ENCODE assay signal across 19 cellular contexts in genomic region chr7:86708334-86708733, GRCh38.
DNase-seq lines count a peak whose midpoint lies in the region; ATAC-seq, FAIRE-seq and TF ChIP-seq lines count a peak whose summit lies in the region.
"Had no signal": no experiment of that assay in that cellular context is flagged by ENCODE, and none has a peak within 500 bp of the region (broad histone marks: within the 10 kb centered on the region; RNA-seq: fewer than 3 reads in every experiment).

No MANE protein-coding gene starts in this region.

- H3K27ac ChIP-seq in testis: no peak overlapping the region
- H3K27ac ChIP-seq: adrenal gland, pancreas had no signal

- TF ChIP-seq POLR2A in testis (IDR thresholded peaks at IDR 0.05): no peak

- no peak for FAIRE-seq in GM19239 (lab: Jason Lieb, UNC)
- FAIRE-seq: endothelial cell of umbilical vein, GM12892, pancreas had no signal

- DNase-seq in D341Med (ENCODE audit: low spot score) (peak; percentile 26), NCI-H1092 (lab: John Stamatoyannopoulos, UW) (peak; percentile 17), inferior parietal cortex (ENCODE audit: extremely low spot score) (peak; percentile 65), GM19239 (ENCODE audit: insufficient read length, low spot score) (no peak), testis (no peak), AG08396 (ENCODE audit: low spot score) (no peak)
- DNase-seq: adrenal gland; foreskin fibroblast; KBM-7; NCI-H2227 treated with DMSO at 0.1 percent for 48 hours; pancreas; SHP77 treated with DMSO at 0.1 percent for 48 hours; stimulated activated CD4-positive, alpha-beta T cell treated with anti-CD3 and anti-CD28 coated beads, Interleukin-2, amount 100 ng/mL, for 48 hours had no signal

- intact Hi-C loops in testis (cut with DNase I; ENCODE audit: low total_unique reads): no loop called here

- peaks cover 7% of the 10 kb centered on the region for H3K27me3 Mint-ChIP-seq in brain

- H3K36me3 Mint-ChIP-seq in brain: no peaks in the 10 kb centered on the region

- WGBS in testis, 2 donors: 47 to 67% methylated on average over 4 of the region's 4 CpGs

- no peaks in the 10 kb centered on the region for H3K9me3 ChIP-seq in testis
- H3K9me3 ChIP-seq: adrenal gland, pancreas had no signal

- no peaks in the 10 kb centered on the region for H3K4me1 ChIP-seq in testis
- H3K4me1 ChIP-seq: adrenal gland, pancreas had no signal

- no peak overlapping the region for H3K4me3 ChIP-seq in testis
- H3K4me3 ChIP-seq: adrenal gland, pancreas had no signal

- peaks cover 39% of the 10 kb centered on the region for H3K4me1 Mint-ChIP-seq in brain

- H3K36me3 ChIP-seq in testis (ENCODE audit: low read depth, missing control alignments): no peaks in the 10 kb centered on the region
- H3K36me3 ChIP-seq: adrenal gland, pancreas had no signal

- H3K9me3 Mint-ChIP-seq in brain: no peaks in the 10 kb centered on the region
- H3K9me3 Mint-ChIP-seq: activated T-helper 2 cell treated with anti-CD3 and anti-CD28 coated beads, Interferon-gamma antibody, Interleukin-2, Interleukin-4, amounts not matched to agents 10 μg/mL and 5 μg/mL and 100 μg/mL, durations not matched to agents 14 hours and 24 hours and 36 hours; T-helper 1 cell treated with Interleukin-12 subunit alpha and Interleukin-12 subunit beta and Interleukin-4 antibody, amounts not matched to agents 30 μg/mL and 1 μg/mL, for 36 hours had no signal

- H3K4me3 Mint-ChIP-seq in brain: peak overlapping the region in 1 of 5 experiments; percentile 33
- H3K4me3 Mint-ChIP-seq: T-helper 1 cell treated with Interleukin-12 subunit alpha and Interleukin-12 subunit beta and Interleukin-4 antibody, amounts not matched to agents 30 μg/mL and 1 μg/mL, for 36 hours had no signal

- no peaks in the 10 kb centered on the region for H3K27me3 ChIP-seq in testis
- H3K27me3 ChIP-seq: adrenal gland, pancreas had no signal

- ATAC-seq in HG03159 (IDR thresholded peaks at IDR 0.05; ENCODE audit: unreplicated experiment): no peak
- ATAC-seq: pancreas had no signal

- peak overlapping the region in 4 of 5 experiments; percentile 23 to 47 (median 31) for H3K27ac Mint-ChIP-seq in brain
- H3K27ac Mint-ChIP-seq: activated T-helper 2 cell treated with anti-CD3 and anti-CD28 coated beads, Interferon-gamma antibody, Interleukin-2, Interleukin-4, amounts not matched to agents 10 μg/mL and 5 μg/mL and 100 μg/mL, durations not matched to agents 14 hours and 24 hours and 36 hours; T-helper 1 cell treated with Interleukin-12 subunit alpha and Interleukin-12 subunit beta and Interleukin-4 antibody, amounts not matched to agents 30 μg/mL and 1 μg/mL, for 36 hours had no signal

- TF ChIP-seq CTCF in brain (conservative IDR thresholded peaks at IDR 0.05): no peak
- no peak for TF ChIP-seq CTCF in testis (IDR thresholded peaks at IDR 0.05)

Comparison
In these comparisons a context has a peak if more than half of its experiments do, and no peak if none do; other contexts are left out.
1. DNase-seq: peak in D341Med (single experiment), NCI-H1092 (single experiment) and inferior parietal cortex (single experiment); none in GM19239 (single experiment), testis (single experiment) and AG08396 (single experiment).